In genomic region chr12:6264402-6265037, GRCh38 we compare ENCODE assay signal across 1 cellular context.
TF ChIP-seq lines count a peak whose summit lies in the region.

No MANE protein-coding gene starts in this region.

TF ChIP-seq in K562, 482 proteins besides CTCF, POLR2A, EP300 and RAD21 (continued from another document):
- TF ChIP-seq ZBTB40 (IDR thresholded peaks at IDR 0.05) (no peak), ZBTB40 (CRISPR knock-in tag; IDR thresholded peaks at IDR 0.05) (no peak), ZNF76 (CRISPR knock-in tag; IDR thresholded peaks at IDR 0.05; ENCODE audit: borderline replicate concordance) (no peak), SPI1 (IDR thresholded peaks at IDR 0.05; ENCODE audit: borderline replicate concordance, low read depth, low read length) (peak; percentile 59; the same call in 1 of the 2 replicates)
